In the genomic region with DNA sequence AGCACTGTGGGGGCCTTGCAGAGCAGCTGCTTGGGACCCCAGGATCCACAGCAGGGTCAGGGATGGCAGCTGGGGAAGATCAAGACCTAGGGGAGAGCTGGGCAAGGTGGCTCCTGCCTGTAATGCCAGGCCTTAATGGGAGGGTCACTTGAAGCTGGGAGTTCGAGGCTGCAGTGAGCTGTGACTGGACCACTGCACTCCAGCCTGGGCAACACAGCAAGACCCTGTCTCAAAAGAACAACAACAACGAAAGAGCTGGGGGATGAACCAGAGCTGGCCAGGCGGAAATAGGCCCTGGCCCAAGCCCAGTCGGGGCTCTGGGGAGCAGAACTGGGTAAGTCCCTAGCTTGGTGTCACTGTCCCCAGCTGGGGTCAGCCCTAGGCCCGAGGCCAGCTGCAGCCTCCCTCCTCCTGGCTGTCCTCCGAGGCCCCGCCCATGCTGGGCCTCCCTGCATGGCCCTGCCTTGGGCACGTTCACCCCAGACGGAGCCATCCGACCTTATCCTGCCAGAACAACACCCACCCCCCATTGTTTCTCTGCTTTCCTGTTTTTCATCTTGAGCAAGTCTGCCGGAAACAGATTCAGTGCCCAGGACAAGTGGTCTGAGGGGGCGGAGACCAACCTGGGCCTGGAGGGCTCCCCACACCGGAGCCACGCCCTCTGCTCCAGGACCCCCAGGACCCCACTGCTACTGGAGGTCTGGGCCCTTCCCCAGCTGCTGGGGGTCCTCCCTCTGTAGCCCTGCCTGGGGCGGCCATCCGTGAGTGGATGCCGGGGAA, we compare ENCODE assay signal across 2 cellular contexts.
A peak's percentile ranks its signal among the peaks of the same experiment; 100 is the strongest.
TF ChIP-seq lines count a peak whose summit lies in the region.

No MANE protein-coding gene starts in this region.

TF ChIP-seq in H1, 55 proteins besides CTCF, POLR2A, EP300 and RAD21:
- TF ChIP-seq TBP (IDR thresholded peaks at IDR 0.05; ENCODE audit: low read depth, low read length) = no peak
- no peak for TF ChIP-seq HDAC2 (IDR thresholded peaks at IDR 0.05; ENCODE audit: borderline replicate concordance in 1 of 2, low read depth in 2 of 2, low read length in 2 of 2)
- no peak for TF ChIP-seq CBX8 (IDR thresholded peaks at IDR 0.05; ENCODE audit: borderline replicate concordance, low read depth, low read length)
- no peak for TF ChIP-seq POU5F1 (IDR thresholded peaks at IDR 0.05; ENCODE audit: low read depth, low read length)
- no peak for TF ChIP-seq EGR1 (IDR thresholded peaks at IDR 0.05; ENCODE audit: borderline replicate concordance, low read depth, low read length)
- no peak for TF ChIP-seq TCF12 (IDR thresholded peaks at IDR 0.05; ENCODE audit: low read depth, low read length)
- no peak for TF ChIP-seq BRCA1 (IDR thresholded peaks at IDR 0.05; ENCODE audit: low read depth, low read length)
- TF ChIP-seq E2F6 (IDR thresholded peaks at IDR 0.05) = no peak
TF ChIP-seq in H1: peak in this region for 0.

TF ChIP-seq in liver, 16 proteins besides CTCF, POLR2A, EP300 and RAD21:
- peak; percentile 23 to 33 for TF ChIP-seq RXRA (IDR thresholded peaks at IDR 0.05)
- TF ChIP-seq FOXA2 (IDR thresholded peaks at IDR 0.05) = no peak
- peak; percentile 21 for TF ChIP-seq SP1 (IDR thresholded peaks at IDR 0.05)
- TF ChIP-seq NR2F2 (IDR thresholded peaks at IDR 0.05) = peak; percentile 73
